ENCODE assay signal across 23 cellular contexts in genomic region chr6:8177721-8178120, GRCh38.
A peak's percentile ranks its signal among the peaks of the same experiment; 100 is the strongest.
DNase-seq lines count a peak whose midpoint lies in the region; ATAC-seq lines count a peak whose summit lies in the region.
"Had no signal": no experiment of that assay in that cellular context is flagged by ENCODE, and none has a peak within 500 bp of the region (broad histone marks: within the 10 kb centered on the region; RNA-seq: fewer than 3 reads in every experiment).

No MANE protein-coding gene starts in this region.

- DNase-seq in A172 (ENCODE audit: low spot score) = peak; percentile 59
- DNase-seq in ELR (ENCODE audit: low read depth) = peak; percentile 31
- peak; percentile 3 for DNase-seq in amniotic epithelial cell (ENCODE audit: low read depth)
- DNase-seq in kidney glomerular epithelial cell (lab: John Stamatoyannopoulos, UW) = peak; percentile 99
- no peak for DNase-seq in HUDEP-2 (lab: John Stamatoyannopoulos, UW; ENCODE audit: unreplicated experiment in 76 of 76)
- no peak for DNase-seq in NCI-H524 treated with DMSO at 0.1 percent for 48 hours (lab: John Stamatoyannopoulos, UW)
- no peak for DNase-seq in activated CD8-positive, alpha-beta memory T cell treated with anti-CD3 and anti-CD28 coated beads for 24 hours
- DNase-seq: activated CD4-positive, alpha-beta T cell treated with anti-CD3 and anti-CD28 coated beads, Interleukin-2, amount 50 U/mL, for 48 hours; activated naive CD8-positive, alpha-beta T cell treated with anti-CD3 and anti-CD28 coated beads for 36 hours; C1 segment of cervical spinal cord; effector memory CD4-positive, alpha-beta T cell; NCI-H1417 treated with DMSO at 0.1 percent for 48 hours; NCI-H510A; RPMI8226; stimulated activated CD4-positive, alpha-beta T cell treated with anti-CD3 and anti-CD28 coated beads, Interleukin-2, amount 100 ng/mL, for 24 hours; T-helper 17 cell; uterus; WERI-Rb-1 had no signal

- no peak for ATAC-seq in GM21528 (IDR thresholded peaks at IDR 0.05; ENCODE audit: low FRiP score, unreplicated experiment)
- ATAC-seq: esophagus mucosa; GM12878; natural killer cell treated with Interleukin-12 subunit alpha and Interleukin-12 subunit beta and Interleukin-15 and Interleukin-18, amount 100 ng/mL, for 72 hours; stimulated activated effector memory CD8-positive, alpha-beta T cell treated with anti-CD3 and anti-CD28 coated beads, Interleukin-12 subunit alpha, Interleukin-12 subunit beta, amount 100 ng/mL, for 72 hours; T-helper 17 cell had no signal

Comparison
In these comparisons a context has a peak if more than half of its experiments do, and no peak if none do; other contexts are left out.
1. DNase-seq: peak in A172 (single experiment), ELR (single experiment), amniotic epithelial cell (single experiment) and kidney glomerular epithelial cell (single experiment); none in HUDEP-2 (0 of 76), NCI-H524 treated with DMSO at 0.1 percent for 48 hours (single experiment) and activated CD8-positive, alpha-beta memory T cell treated with anti-CD3 and anti-CD28 coated beads for 24 hours (single experiment).